ENCODE assay signal across 19 cellular contexts in the genomic region with DNA sequence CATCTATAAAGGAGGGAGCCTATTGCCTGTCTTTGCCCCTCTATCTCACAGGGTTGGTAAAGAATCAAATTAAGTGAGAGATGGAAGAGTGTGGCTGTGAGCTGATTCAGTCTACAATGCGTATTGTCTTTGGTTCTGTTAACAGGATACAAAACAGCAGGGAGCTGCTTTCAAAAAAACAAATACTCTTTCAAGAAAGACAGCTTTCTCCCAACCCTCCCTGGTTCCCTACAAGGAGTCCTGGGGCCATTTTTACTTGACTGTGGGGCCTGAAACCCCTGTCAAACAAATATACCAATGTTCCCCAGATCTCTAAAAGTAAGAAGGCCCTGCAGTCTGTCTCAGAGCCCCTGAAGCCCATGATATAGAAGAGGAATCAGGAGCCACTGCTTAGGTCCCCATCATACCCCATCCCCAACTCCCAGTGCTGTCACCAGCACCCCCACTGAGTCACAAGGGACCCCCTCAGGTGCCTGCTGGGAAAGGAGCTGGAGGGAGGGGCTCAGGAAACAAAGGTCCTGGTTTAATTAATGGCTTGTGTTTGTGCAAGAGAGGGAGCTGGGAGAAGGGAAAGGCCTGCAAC.
"Had no signal": no experiment of that assay in that cellular context is flagged by ENCODE, and none has a peak within 500 bp of the region (broad histone marks: within the 10 kb centered on the region; RNA-seq: fewer than 3 reads in every experiment).

No MANE protein-coding gene starts in this region.

- DNase-seq: activated CD4-positive, alpha-beta T cell treated with anti-CD3 and anti-CD28 coated beads for 1 hour; activated CD4-positive, alpha-beta T cell treated with anti-CD3 and anti-CD28 coated beads, Interleukin-2, amount 50 U/mL, for 1 hour; activated T-cell treated with anti-CD3 and anti-CD28 coated beads, Interleukin-2, amount 50 U/mL, for 24 hours; aorta; effector CD4-positive, alpha-beta T cell; foreskin melanocyte; lower lobe of right lung; naive B cell; posterior cingulate gyrus; stimulated activated CD4-positive, alpha-beta T cell treated with anti-CD3 and anti-CD28 coated beads, Interleukin-2, amount 100 ng/mL, for 48 hours; stimulated activated CD8-positive, alpha-beta memory T cell treated with anti-CD3 and anti-CD28 coated beads, Interleukin-4, amount 100 ng/mL, for 48 hours; stimulated activated naive B cell treated with anti-CD40 and anti-IgM and Interleukin-4, amounts not matched to agents 10 μg/mL and 1 μg/mL and 100 μg/mL, for 72 hours; transverse colon; WERI-Rb-1 had no signal

- ATAC-seq: activated naive CD4-positive, alpha-beta T cell treated with anti-CD3 and anti-CD28 coated beads, Interleukin-2, amount 50 U/mL, for 72 hours; activated T-helper 17 cell treated with anti-CD3 and anti-CD28 coated beads, Interleukin-2, amount 50 U/mL, for 72 hours; lower lobe of right lung; stimulated activated naive B cell treated with anti-CD40 and anti-IgM and Interleukin-4, amounts not matched to agents 10 μg/mL and 1 μg/mL and 100 μg/mL, for 72 hours had no signal

- H3K9me3 ChIP-seq: lower lobe of right lung, transverse colon had no signal

- H3K4me1 ChIP-seq: lower lobe of right lung had no signal

- H3K36me3 Mint-ChIP-seq: activated naive CD4-positive, alpha-beta T cell treated with anti-CD3 and anti-CD28 coated beads, Interleukin-2, amount 50 U/mL, for 72 hours; brain; naive B cell; stimulated activated naive B cell treated with anti-CD40 and anti-IgM and Interleukin-4, amounts not matched to agents 10 μg/mL and 1 μg/mL and 100 μg/mL, for 72 hours had no signal

- H3K9me3 Mint-ChIP-seq: activated naive CD4-positive, alpha-beta T cell treated with anti-CD3 and anti-CD28 coated beads, Interleukin-2, amount 50 U/mL, for 72 hours; activated T-cell treated with anti-CD3 and anti-CD28 coated beads, Interleukin-2, amount 50 U/mL, for 24 hours; activated T-helper 17 cell treated with anti-CD3 and anti-CD28 coated beads, Interleukin-2, amount 50 U/mL, for 72 hours; brain; dendritic cell treated with granulocyte-macrophage colony-stimulating factor and Interleukin-4, amounts not matched to agents 40 ng/mL and 50 ng/mL, for 4 days; stimulated activated naive B cell treated with anti-CD40 and anti-IgM and Interleukin-4, amounts not matched to agents 10 μg/mL and 1 μg/mL and 100 μg/mL, for 72 hours had no signal

- H3K27ac Mint-ChIP-seq: activated naive CD4-positive, alpha-beta T cell treated with anti-CD3 and anti-CD28 coated beads, Interleukin-2, amount 50 U/mL, for 72 hours; activated T-cell treated with anti-CD3 and anti-CD28 coated beads, Interleukin-2, amount 50 U/mL, for 24 hours; activated T-helper 17 cell treated with anti-CD3 and anti-CD28 coated beads, Interleukin-2, amount 50 U/mL, for 72 hours; dendritic cell treated with granulocyte-macrophage colony-stimulating factor and Interleukin-4, amounts not matched to agents 40 ng/mL and 50 ng/mL, for 4 days; stimulated activated naive B cell treated with anti-CD40 and anti-IgM and Interleukin-4, amounts not matched to agents 10 μg/mL and 1 μg/mL and 100 μg/mL, for 72 hours had no signal

- H3K27me3 ChIP-seq: hepatocyte, transverse colon had no signal

- H3K4me3 Mint-ChIP-seq: activated T-cell treated with anti-CD3 and anti-CD28 coated beads, Interleukin-2, amount 50 U/mL, for 24 hours; activated T-helper 17 cell treated with anti-CD3 and anti-CD28 coated beads, Interleukin-2, amount 50 U/mL, for 72 hours; brain; dendritic cell treated with granulocyte-macrophage colony-stimulating factor and Interleukin-4, amounts not matched to agents 40 ng/mL and 50 ng/mL, for 4 days; naive B cell; stimulated activated naive B cell treated with anti-CD40 and anti-IgM and Interleukin-4, amounts not matched to agents 10 μg/mL and 1 μg/mL and 100 μg/mL, for 72 hours had no signal

- H3K27me3 Mint-ChIP-seq: brain; dendritic cell treated with granulocyte-macrophage colony-stimulating factor and Interleukin-4, amounts not matched to agents 40 ng/mL and 50 ng/mL, for 4 days had no signal

- H3K4me1 Mint-ChIP-seq: activated T-helper 17 cell treated with anti-CD3 and anti-CD28 coated beads, Interleukin-2, amount 50 U/mL, for 72 hours; naive B cell; stimulated activated naive B cell treated with anti-CD40 and anti-IgM and Interleukin-4, amounts not matched to agents 10 μg/mL and 1 μg/mL and 100 μg/mL, for 72 hours had no signal

- H3K36me3 ChIP-seq: lower lobe of right lung, transverse colon, WERI-Rb-1 had no signal

- H3K4me3 ChIP-seq: hepatocyte, lower lobe of right lung, transverse colon had no signal
